Comparison of ENCODE assay signal across 1 cellular context in genomic region chr3:14988988-14989394, GRCh38.
TF ChIP-seq lines count a peak whose summit lies in the region.

No MANE protein-coding gene starts in this region.

TF ChIP-seq in GM12878, 131 proteins besides CTCF, POLR2A, EP300 and RAD21 (continued from another document and continues in another):
- TF ChIP-seq ATF2 (IDR thresholded peaks at IDR 0.05; ENCODE audit: low read length) (peak; percentile 47; the same call in 1 of the 2 replicates), POLR2AphosphoS5 (IDR thresholded peaks at IDR 0.05; ENCODE audit: low read length) (0 out of 2 replicates have a peak, but pooled peaks have one; percentile 46), GABPA (IDR thresholded peaks at IDR 0.05; ENCODE audit: low read depth) (0 out of 2 replicates have a peak, but pooled peaks have one; percentile 18), TAF1 (IDR thresholded peaks at IDR 0.05; ENCODE audit: borderline replicate concordance, low read depth, low read length) (peak; percentile 10; the same call in 1 of the 2 replicates), MTA2 (IDR thresholded peaks at IDR 0.05; ENCODE audit: low read depth) (peak; percentile 83), PAX5 (IDR thresholded peaks at IDR 0.05; ENCODE audit: borderline replicate concordance, low read depth, low read length) (peak; percentile 49; the same call in 1 of the 2 replicates), HDAC2 (IDR thresholded peaks at IDR 0.05) (no peak), IKZF1 (conservative IDR thresholded peaks at IDR 0.05) (no peak; the same call in 1 of the 2 replicates), ESRRA (IDR thresholded peaks at IDR 0.05; ENCODE audit: low read length) (no peak), GATAD2B (conservative IDR thresholded peaks at IDR 0.05; ENCODE audit: low read depth) (peak; percentile 29; the same call in 1 of the 2 replicates), TCF3 (IDR thresholded peaks at IDR 0.05; ENCODE audit: borderline replicate concordance, insufficient read depth, low read depth, low read length) (peak; percentile 89), CEBPB (IDR thresholded peaks at IDR 0.05; ENCODE audit: borderline replicate concordance in 1 of 2, low read depth in 2 of 2, low read length in 2 of 2) (no peak), YBX1 (IDR thresholded peaks at IDR 0.05) (no peak), BCL3 (IDR thresholded peaks at IDR 0.05; ENCODE audit: borderline replicate concordance, insufficient read depth, low read depth, low read length, poor library complexity, severe bottlenecking) (no peak), RCOR1 (conservative IDR thresholded peaks at IDR 0.05; ENCODE audit: low read depth, low read length) (no peak), ETV6 (conservative IDR thresholded peaks at IDR 0.05 in 1 of 2, IDR thresholded peaks at IDR 0.05 in 1 of 2; ENCODE audit: borderline replicate concordance in 1 of 2, low read depth in 1 of 2) (no peak), ZNF687 (IDR thresholded peaks at IDR 0.05) (no peak), MEF2B (IDR thresholded peaks at IDR 0.05; ENCODE audit: partially characterized antibody, poor library complexity, severe bottlenecking) (peak; percentile 32), KAT2A (conservative IDR thresholded peaks at IDR 0.05; ENCODE audit: control insufficient read depth, low read depth, low read length) (no peak), MXI1 (IDR thresholded peaks at IDR 0.05; ENCODE audit: low read depth, low read length) (no peak), ZNF207 (IDR thresholded peaks at IDR 0.05; ENCODE audit: borderline replicate concordance) (no peak), NBN (IDR thresholded peaks at IDR 0.05) (peak; percentile 69; the same call in 1 of the 2 replicates), CBX5 (IDR thresholded peaks at IDR 0.05; ENCODE audit: low read depth) (no peak), USF1 (IDR thresholded peaks at IDR 0.05; ENCODE audit: borderline replicate concordance, extremely low read length, insufficient read depth, low read depth, low read length) (no peak), ZBED1 (IDR thresholded peaks at IDR 0.05; ENCODE audit: borderline replicate concordance) (no peak), RUNX3 (IDR thresholded peaks at IDR 0.05; ENCODE audit: low read length) (peak; percentile 77), HDGF (IDR thresholded peaks at IDR 0.05) (peak; percentile 80; the same call in 1 of the 2 replicates), BHLHE40 (IDR thresholded peaks at IDR 0.05; ENCODE audit: borderline replicate concordance in 1 of 2, low read depth in 2 of 2, low read length in 1 of 2) (peak; percentile 58 to 77; a peak in 2 of 4 replicates), NR2F1 (conservative IDR thresholded peaks at IDR 0.05) (0 out of 2 replicates have a peak, but pooled peaks have one; percentile 18), POU2F2 (IDR thresholded peaks at IDR 0.05; ENCODE audit: borderline replicate concordance, low read depth, low read length) (peak; percentile 59; the same call in 1 of the 3 replicates), DPF2 (IDR thresholded peaks at IDR 0.05) (peak; percentile 71), SIX5 (IDR thresholded peaks at IDR 0.05; ENCODE audit: low read depth, low read length, severe bottlenecking) (no peak), CREM (IDR thresholded peaks at IDR 0.05; ENCODE audit: low read depth) (peak; percentile 40; the same call in 1 of the 2 replicates), ATF7 (IDR thresholded peaks at IDR 0.05; ENCODE audit: low read depth) (peak; percentile 80), NFYA (IDR thresholded peaks at IDR 0.05; ENCODE audit: borderline replicate concordance, low read depth, low read length) (no peak), CHD4 (IDR thresholded peaks at IDR 0.05) (no peak), MTA3 (IDR thresholded peaks at IDR 0.05; ENCODE audit: borderline replicate concordance, low read length) (no peak), BRCA1 (IDR thresholded peaks at IDR 0.05; ENCODE audit: low read depth, low read length) (no peak), JUND (IDR thresholded peaks at IDR 0.05; ENCODE audit: low read depth, low read length) (0 out of 2 replicates have a peak, but pooled peaks have one; percentile 29), SMARCA5 (IDR thresholded peaks at IDR 0.05) (peak; percentile 40; the same call in 1 of the 2 replicates), WRNIP1 (IDR thresholded peaks at IDR 0.05; ENCODE audit: borderline replicate concordance, low read depth, low read length) (no peak), IRF5 (IDR thresholded peaks at IDR 0.05; ENCODE audit: borderline replicate concordance) (no peak), PML (IDR thresholded peaks at IDR 0.05; ENCODE audit: low read length) (0 out of 2 replicates have a peak, but pooled peaks have one; percentile 32), BMI1 (IDR thresholded peaks at IDR 0.05; ENCODE audit: borderline replicate concordance) (no peak), ZSCAN29 (IDR thresholded peaks at IDR 0.05) (no peak)
- TF ChIP-seq, protein P1, sequence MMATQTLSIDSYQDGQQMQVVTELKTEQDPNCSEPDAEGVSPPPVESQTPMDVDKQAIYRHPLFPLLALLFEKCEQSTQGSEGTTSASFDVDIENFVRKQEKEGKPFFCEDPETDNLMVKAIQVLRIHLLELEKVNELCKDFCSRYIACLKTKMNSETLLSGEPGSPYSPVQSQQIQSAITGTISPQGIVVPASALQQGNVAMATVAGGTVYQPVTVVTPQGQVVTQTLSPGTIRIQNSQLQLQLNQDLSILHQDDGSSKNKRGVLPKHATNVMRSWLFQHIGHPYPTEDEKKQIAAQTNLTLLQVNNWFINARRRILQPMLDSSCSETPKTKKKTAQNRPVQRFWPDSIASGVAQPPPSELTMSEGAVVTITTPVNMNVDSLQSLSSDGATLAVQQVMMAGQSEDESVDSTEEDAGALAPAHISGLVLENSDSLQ (IDR thresholded peaks at IDR 0.05) = peak; percentile 94
- TF ChIP-seq, protein P2, sequence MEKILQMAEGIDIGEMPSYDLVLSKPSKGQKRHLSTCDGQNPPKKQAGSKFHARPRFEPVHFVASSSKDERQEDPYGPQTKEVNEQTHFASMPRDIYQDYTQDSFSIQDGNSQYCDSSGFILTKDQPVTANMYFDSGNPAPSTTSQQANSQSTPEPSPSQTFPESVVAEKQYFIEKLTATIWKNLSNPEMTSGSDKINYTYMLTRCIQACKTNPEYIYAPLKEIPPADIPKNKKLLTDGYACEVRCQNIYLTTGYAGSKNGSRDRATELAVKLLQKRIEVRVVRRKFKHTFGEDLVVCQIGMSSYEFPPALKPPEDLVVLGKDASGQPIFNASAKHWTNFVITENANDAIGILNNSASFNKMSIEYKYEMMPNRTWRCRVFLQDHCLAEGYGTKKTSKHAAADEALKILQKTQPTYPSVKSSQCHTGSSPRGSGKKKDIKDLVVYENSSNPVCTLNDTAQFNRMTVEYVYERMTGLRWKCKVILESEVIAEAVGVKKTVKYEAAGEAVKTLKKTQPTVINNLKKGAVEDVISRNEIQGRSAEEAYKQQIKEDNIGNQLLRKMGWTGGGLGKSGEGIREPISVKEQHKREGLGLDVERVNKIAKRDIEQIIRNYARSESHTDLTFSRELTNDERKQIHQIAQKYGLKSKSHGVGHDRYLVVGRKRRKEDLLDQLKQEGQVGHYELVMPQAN (conservative IDR thresholded peaks at IDR 0.05) = no peak
- TF ChIP-seq, protein P3, sequence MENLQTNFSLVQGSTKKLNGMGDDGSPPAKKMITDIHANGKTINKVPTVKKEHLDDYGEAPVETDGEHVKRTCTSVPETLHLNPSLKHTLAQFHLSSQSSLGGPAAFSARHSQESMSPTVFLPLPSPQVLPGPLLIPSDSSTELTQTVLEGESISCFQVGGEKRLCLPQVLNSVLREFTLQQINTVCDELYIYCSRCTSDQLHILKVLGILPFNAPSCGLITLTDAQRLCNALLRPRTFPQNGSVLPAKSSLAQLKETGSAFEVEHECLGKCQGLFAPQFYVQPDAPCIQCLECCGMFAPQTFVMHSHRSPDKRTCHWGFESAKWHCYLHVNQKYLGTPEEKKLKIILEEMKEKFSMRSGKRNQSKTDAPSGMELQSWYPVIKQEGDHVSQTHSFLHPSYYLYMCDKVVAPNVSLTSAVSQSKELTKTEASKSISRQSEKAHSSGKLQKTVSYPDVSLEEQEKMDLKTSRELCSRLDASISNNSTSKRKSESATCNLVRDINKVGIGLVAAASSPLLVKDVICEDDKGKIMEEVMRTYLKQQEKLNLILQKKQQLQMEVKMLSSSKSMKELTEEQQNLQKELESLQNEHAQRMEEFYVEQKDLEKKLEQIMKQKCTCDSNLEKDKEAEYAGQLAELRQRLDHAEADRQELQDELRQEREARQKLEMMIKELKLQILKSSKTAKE (IDR thresholded peaks at IDR 0.05; ENCODE audit: low read depth, poor library complexity, severe bottlenecking) = peak; percentile 68
- TF ChIP-seq, protein P4, sequence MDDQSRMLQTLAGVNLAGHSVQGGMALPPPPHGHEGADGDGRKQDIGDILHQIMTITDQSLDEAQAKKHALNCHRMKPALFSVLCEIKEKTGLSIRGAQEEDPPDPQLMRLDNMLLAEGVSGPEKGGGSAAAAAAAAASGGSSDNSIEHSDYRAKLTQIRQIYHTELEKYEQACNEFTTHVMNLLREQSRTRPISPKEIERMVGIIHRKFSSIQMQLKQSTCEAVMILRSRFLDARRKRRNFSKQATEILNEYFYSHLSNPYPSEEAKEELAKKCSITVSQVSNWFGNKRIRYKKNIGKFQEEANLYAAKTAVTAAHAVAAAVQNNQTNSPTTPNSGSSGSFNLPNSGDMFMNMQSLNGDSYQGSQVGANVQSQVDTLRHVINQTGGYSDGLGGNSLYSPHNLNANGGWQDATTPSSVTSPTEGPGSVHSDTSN (IDR thresholded peaks at IDR 0.05; ENCODE audit: insufficient replicate concordance, low read depth, low read length) = peak; percentile 77
- TF ChIP-seq, protein P5, sequence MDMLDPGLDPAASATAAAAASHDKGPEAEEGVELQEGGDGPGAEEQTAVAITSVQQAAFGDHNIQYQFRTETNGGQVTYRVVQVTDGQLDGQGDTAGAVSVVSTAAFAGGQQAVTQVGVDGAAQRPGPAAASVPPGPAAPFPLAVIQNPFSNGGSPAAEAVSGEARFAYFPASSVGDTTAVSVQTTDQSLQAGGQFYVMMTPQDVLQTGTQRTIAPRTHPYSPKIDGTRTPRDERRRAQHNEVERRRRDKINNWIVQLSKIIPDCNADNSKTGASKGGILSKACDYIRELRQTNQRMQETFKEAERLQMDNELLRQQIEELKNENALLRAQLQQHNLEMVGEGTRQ (IDR thresholded peaks at IDR 0.05; ENCODE audit: borderline replicate concordance, low read depth, low read length) = no peak
